Comparison of ENCODE assay signal across 19 cellular contexts in genomic region chr4:73343432-73343831, GRCh38.
"Had no signal": no experiment of that assay in that cellular context is flagged by ENCODE, and none has a peak within 500 bp of the region (broad histone marks: within the 10 kb centered on the region; RNA-seq: fewer than 3 reads in every experiment).

No MANE protein-coding gene starts in this region.

- H2AFZ ChIP-seq: neural progenitor cell had no signal

- H3K36me3 ChIP-seq: brain microvascular endothelial cell, neural progenitor cell, pancreas, thyroid gland had no signal

- H3K4me3 Mint-ChIP-seq: activated CD8-positive, alpha-beta memory T cell treated with anti-CD3 and anti-CD28 coated beads, Interleukin-2, amount 10 ng/mL, durations not matched to agents 7 days and 5 days; activated naive CD4-positive, alpha-beta T cell treated with anti-CD3 and anti-CD28 coated beads, Interleukin-2, amount 50 U/mL, for 24 hours; activated T-cell treated with anti-CD3 and anti-CD28 coated beads, Interleukin-2, amount 50 U/mL, for 24 hours; neural progenitor cell; stimulated activated effector memory CD8-positive, alpha-beta T cell treated with anti-CD3 and anti-CD28 coated beads, Interleukin-12 subunit alpha, Interleukin-12 subunit beta, amount 100 ng/mL, for 72 hours; T-helper 2 cell treated with Interferon-gamma antibody and Interleukin-4, amounts not matched to agents 5 μg/mL and 100 μg/mL, for 36 hours had no signal

- H3K36me3 Mint-ChIP-seq: activated CD8-positive, alpha-beta memory T cell treated with anti-CD3 and anti-CD28 coated beads, Interleukin-2, amount 10 ng/mL, durations not matched to agents 7 days and 5 days; activated naive CD4-positive, alpha-beta T cell treated with anti-CD3 and anti-CD28 coated beads, Interleukin-2, amount 50 U/mL, for 24 hours; neural progenitor cell; stimulated activated effector memory CD8-positive, alpha-beta T cell treated with anti-CD3 and anti-CD28 coated beads, Interleukin-12 subunit alpha, Interleukin-12 subunit beta, amount 100 ng/mL, for 72 hours had no signal

- H3K4me1 ChIP-seq: neural progenitor cell, thyroid gland had no signal

- H3K4me2 ChIP-seq: neural progenitor cell had no signal

- H3K27me3 ChIP-seq: brain microvascular endothelial cell, neural progenitor cell, pancreas, thyroid gland had no signal

- H3K9me3 ChIP-seq: pancreas, thyroid gland had no signal

- DNase-seq: activated CD4-positive, alpha-beta T cell treated with anti-CD3 and anti-CD28 coated beads for 1 hour; activated CD4-positive, alpha-beta T cell treated with anti-CD3 and anti-CD28 coated beads, Interleukin-2, amount 50 U/mL, for 48 hours; activated CD8-positive, alpha-beta memory T cell treated with anti-CD3 and anti-CD28 coated beads, Interleukin-2, amount 10 ng/mL, durations not matched to agents 7 days and 5 days; activated effector memory CD4-positive, alpha-beta T cell treated with Interleukin-2 at 50 U/mL for 16 hours; activated T-cell treated with anti-CD3 and anti-CD28 coated beads, Interleukin-2, amount 50 U/mL, for 24 hours; amygdala; brain microvascular endothelial cell; dermis blood vessel endothelial cell; erythroblast; hypothalamus; left ventricle myocardium superior; pancreas; retina; thyroid gland had no signal

- H3K4me3 ChIP-seq: neural progenitor cell, pancreas, thyroid gland had no signal

- H3K27ac Mint-ChIP-seq: activated CD8-positive, alpha-beta memory T cell treated with anti-CD3 and anti-CD28 coated beads, Interleukin-2, amount 10 ng/mL, durations not matched to agents 7 days and 5 days; activated naive CD4-positive, alpha-beta T cell treated with anti-CD3 and anti-CD28 coated beads, Interleukin-2, amount 50 U/mL, for 24 hours; activated T-cell treated with anti-CD3 and anti-CD28 coated beads, Interleukin-2, amount 50 U/mL, for 24 hours; neural progenitor cell; stimulated activated effector memory CD8-positive, alpha-beta T cell treated with anti-CD3 and anti-CD28 coated beads, Interleukin-12 subunit alpha, Interleukin-12 subunit beta, amount 100 ng/mL, for 72 hours; T-helper 2 cell treated with Interferon-gamma antibody and Interleukin-4, amounts not matched to agents 5 μg/mL and 100 μg/mL, for 36 hours had no signal

- FAIRE-seq: pancreas, urothelium cell line had no signal

- H3K27ac ChIP-seq: brain microvascular endothelial cell, neural progenitor cell, pancreas, thyroid gland had no signal

- ATAC-seq: activated CD8-positive, alpha-beta memory T cell treated with anti-CD3 and anti-CD28 coated beads, Interleukin-2, amount 10 ng/mL, durations not matched to agents 7 days and 5 days; left ventricle myocardium superior; pancreas; stimulated activated effector memory CD8-positive, alpha-beta T cell treated with anti-CD3 and anti-CD28 coated beads, Interleukin-12 subunit alpha, Interleukin-12 subunit beta, amount 100 ng/mL, for 72 hours had no signal

- H3K27me3 Mint-ChIP-seq: activated T-cell treated with anti-CD3 and anti-CD28 coated beads, Interleukin-2, amount 50 U/mL, for 24 hours had no signal

- H3K4me1 Mint-ChIP-seq: activated CD8-positive, alpha-beta memory T cell treated with anti-CD3 and anti-CD28 coated beads, Interleukin-2, amount 10 ng/mL, durations not matched to agents 7 days and 5 days; activated naive CD4-positive, alpha-beta T cell treated with anti-CD3 and anti-CD28 coated beads, Interleukin-2, amount 50 U/mL, for 24 hours; stimulated activated effector memory CD8-positive, alpha-beta T cell treated with anti-CD3 and anti-CD28 coated beads, Interleukin-12 subunit alpha, Interleukin-12 subunit beta, amount 100 ng/mL, for 72 hours had no signal

- H3K9me3 Mint-ChIP-seq: activated naive CD4-positive, alpha-beta T cell treated with anti-CD3 and anti-CD28 coated beads, Interleukin-2, amount 50 U/mL, for 24 hours; activated T-cell treated with anti-CD3 and anti-CD28 coated beads, Interleukin-2, amount 50 U/mL, for 24 hours; stimulated activated effector memory CD8-positive, alpha-beta T cell treated with anti-CD3 and anti-CD28 coated beads, Interleukin-12 subunit alpha, Interleukin-12 subunit beta, amount 100 ng/mL, for 72 hours; T-helper 2 cell treated with Interferon-gamma antibody and Interleukin-4, amounts not matched to agents 5 μg/mL and 100 μg/mL, for 36 hours had no signal
